In genomic region chr5:135457424-135458071, GRCh38 we compare ENCODE assay signal across 8 cellular contexts. TPM values are rescaled to one million over a fixed set of nuclear protein-coding genes. Genes with fewer than 3 reads are reported as not detected.
A peak's percentile ranks its signal among the peaks of the same experiment; 100 is the strongest.
DNase-seq lines count a peak whose midpoint lies in the region; ATAC-seq and TF ChIP-seq lines count a peak whose summit lies in the region.

No MANE protein-coding gene starts in this region.

- peak; percentile 94 for TF ChIP-seq CTCF in GM10248 (IDR thresholded peaks at IDR 0.05; ENCODE audit: control extremely low read depth, extremely low read depth, low read depth, missing control alignments)
- TF ChIP-seq CTCF in GM23338 (conservative IDR thresholded peaks at IDR 0.05; ENCODE audit: low read depth in 2 of 2) = peak; percentile 86 to 96

- no peak overlapping the region for H3K27ac ChIP-seq in GM23338 (ENCODE audit: low read depth)

- no peaks in the 10 kb centered on the region for H3K9me2 ChIP-seq in GM23338 (ENCODE audit: insufficient read depth)

- H3K36me3 Mint-ChIP-seq in GM23338 (ENCODE audit: low read depth) (no peaks in the 10 kb centered on the region), T-helper 17 cell (ENCODE audit: low read depth) (peaks cover 2% of the 10 kb centered on the region)

- no peaks in the 10 kb centered on the region for H4K20me1 ChIP-seq in GM23338 (replicated peaks; ENCODE audit: insufficient read depth)

- DNase-seq in GM10248 (ENCODE audit: extremely low spot score) (peak; percentile 80), GM23338 (ENCODE audit: low spot score) (peak; percentile 91), MG63 (peak; percentile 61), T-helper 17 cell (peak; percentile 14 to 46 (median 22)), astrocyte of the hippocampus (ENCODE audit: low read depth, low spot score) (peak; percentile 59), iPS-NIHi7 (ENCODE audit: extremely low spot score) (peak; percentile 86)
- DNase-seq in stimulated activated CD4-positive, alpha-beta T cell treated with anti-CD3 and anti-CD28 coated beads, Interleukin-1b, Interleukin-23, amount 100 ng/mL, for 1 hour (ENCODE audit: low read depth in 2 of 2) = peak; percentile 9 to 38

- H3K9me3 ChIP-seq in MG63 (no peaks in the 10 kb centered on the region), T-helper 17 cell (ENCODE audit: control insufficient read depth, low read length, poor library complexity, severe bottlenecking) (no peaks in the 10 kb centered on the region)

- H3K4me3 Mint-ChIP-seq in GM23338 (no peak overlapping the region), T-helper 17 cell (no peak overlapping the region)

- H3K79me2 ChIP-seq in GM23338 (replicated peaks; ENCODE audit: insufficient read depth) = no peaks in the 10 kb centered on the region

- no peaks in the 10 kb centered on the region for H3K4me1 Mint-ChIP-seq in GM23338
- H3K4me1 Mint-ChIP-seq in T-helper 17 cell = peaks cover 4% of the 10 kb centered on the region

- POLR2A ChIA-PET in GM10248 (lab: Yijun Ruan, JAX) = no interaction called here

- H3K4me3 ChIP-seq in GM23338 = no peak overlapping the region
- H3K4me3 ChIP-seq in MG63 = no peak overlapping the region

- H3K36me3 ChIP-seq in GM23338 (ENCODE audit: insufficient read depth) (no peaks in the 10 kb centered on the region), MG63 (no peaks in the 10 kb centered on the region)

- no peaks in the 10 kb centered on the region for H3K9me3 Mint-ChIP-seq in GM23338

- ATAC-seq in GM23338 (peak; percentile 90), T-helper 17 cell (peak; percentile 74), HG02588 (IDR thresholded peaks at IDR 0.05; ENCODE audit: unreplicated experiment) (no peak)

- no peaks in the 10 kb centered on the region for H3F3A ChIP-seq in GM23338 (replicated peaks; ENCODE audit: low read depth)

- H3K27me3 Mint-ChIP-seq in GM23338 (ENCODE audit: insufficient read depth, low read depth, poor library complexity) (peaks cover 20% of the 10 kb centered on the region), T-helper 17 cell (peaks cover 60% of the 10 kb centered on the region)

- CTCF ChIA-PET in GM10248 (lab: Yijun Ruan, JAX) = interaction anchor here (0.7 to 30.0 kb wide), 29 partner anchors 10 to 843 kb away, joined by 3 to 914 read pairs (median 4); partner anchors contain the start of genes CXCL14 and DCANP1

- H3K4me1 ChIP-seq in GM23338 (ENCODE audit: insufficient read depth) = no peaks in the 10 kb centered on the region

- H3K27ac Mint-ChIP-seq in GM23338 (no peak overlapping the region), T-helper 17 cell (no peak overlapping the region)

- H2AFZ ChIP-seq in GM23338 = peak overlapping the region; percentile 91

- H3K4me2 ChIP-seq in GM23338 = no peak overlapping the region

- H3K27me3 ChIP-seq in GM23338 (ENCODE audit: insufficient read depth) = peaks cover 17% of the 10 kb centered on the region; the same call in 1 of the 2 replicates
- H3K27me3 ChIP-seq in MG63 = no peaks in the 10 kb centered on the region

TF ChIP-seq in GM23338, 12 proteins besides CTCF, POLR2A, EP300 and RAD21:
- TF ChIP-seq EZH2phosphoT487 (IDR thresholded peaks at IDR 0.05; ENCODE audit: unreplicated experiment) (no peak), STAT1 (IDR thresholded peaks at IDR 0.05; ENCODE audit: unreplicated experiment) (no peak), CREB1 (CRISPR knock-in tag; IDR thresholded peaks at IDR 0.05; ENCODE audit: low read depth) (0 out of 2 replicates have a peak, but pooled peaks have one; percentile 13), ZNF114 (CRISPR knock-in tag; IDR thresholded peaks at IDR 0.05) (no peak), POLR2AphosphoS5 (IDR thresholded peaks at IDR 0.05; ENCODE audit: low read depth) (no peak)

RNA-seq across cellular contexts. Expression of gene TIFAB, which starts 5.4 kb away (rescaled TPM):
- total RNA-seq in GM23338 (2014; rRNA removed; shearing (Covaris generic)) = not detected in 2 replicates
- not detected in 2 replicates for polyA plus RNA-seq in GM23338 (2016; fragmentation: Nextera tagmentation; extraction: Ambion mirVana)
- not detected in 2 replicates for total RNA-seq in MG63 (2014; rRNA removed; shearing (Covaris generic); ENCODE audit: low replicate concordance)
- total RNA-seq in T-helper 17 cell = under 1 TPM in 1 of 2 donors, not detected in 1; 0.13 TPM

RNA-seq across cellular contexts. Expression of gene DCANP1, which starts 10.4 kb away (rescaled TPM):
- total RNA-seq in GM23338 (2014; rRNA removed; shearing (Covaris generic)) = not detected in 2 replicates
- polyA plus RNA-seq in GM23338 (2016; fragmentation: Nextera tagmentation; extraction: Ambion mirVana) = not detected in 2 replicates
- total RNA-seq in MG63 (2014; rRNA removed; shearing (Covaris generic); ENCODE audit: low replicate concordance) = not detected in 2 replicates
- under 1 TPM in 1 of 2 donors, not detected in 1; 0.16 TPM for total RNA-seq in T-helper 17 cell

RNA-seq across cellular contexts. Expression of gene MACROH2A1, which starts 58.5 kb away (rescaled TPM):
- 64.9 and 81.6 TPM in 2 replicates for total RNA-seq in GM23338 (2014; rRNA removed; shearing (Covaris generic))
- 50.5 and 64.9 TPM in 2 replicates for polyA plus RNA-seq in GM23338 (2016; fragmentation: Nextera tagmentation; extraction: Ambion mirVana)
- 322 and 404 TPM in 2 replicates for total RNA-seq in MG63 (2014; rRNA removed; shearing (Covaris generic); ENCODE audit: low replicate concordance)
- 100 to 1,000 TPM; 124 to 141 TPM for total RNA-seq in T-helper 17 cell

Comparison
In these comparisons a context has a peak if more than half of its experiments do, and no peak if none do; other contexts are left out.
1. DNase-seq: peak in every context shown above with its lines; median percentile 91 in GM23338; 86 in iPS-NIHi7; 80 in GM10248; 61 in MG63; 59 in astrocyte of the hippocampus; 24 in stimulated activated CD4-positive, alpha-beta T cell treated with anti-CD3 and anti-CD28 coated beads, Interleukin-1b, Interleukin-23, amount 100 ng/mL, for 1 hour; 22 in T-helper 17 cell.